ENCODE assay signal across 11 cellular contexts in genomic region chr1:168636200-168636599, GRCh38. TPM values are rescaled to one million over a fixed set of nuclear protein-coding genes. Genes with fewer than 3 reads are reported as not detected.
DNase-seq lines count a peak whose midpoint lies in the region; ATAC-seq and TF ChIP-seq lines count a peak whose summit lies in the region.
"Had no signal": no experiment of that assay in that cellular context is flagged by ENCODE, and none has a peak within 500 bp of the region (broad histone marks: within the 10 kb centered on the region; RNA-seq: fewer than 3 reads in every experiment).

No MANE protein-coding gene starts in this region.

- H3K27me3 ChIP-seq in neuron (ENCODE audit: insufficient read depth, low read length), result no peaks in the 10 kb centered on the region
- H3K27me3 ChIP-seq in GM23338 (ENCODE audit: insufficient read depth), result no peaks in the 10 kb centered on the region

- no peaks in the 10 kb centered on the region for H3K36me3 Mint-ChIP-seq in GM23338 (ENCODE audit: low read depth)

- no peak overlapping the region for H3K4me3 Mint-ChIP-seq in GM23338
- H3K4me3 Mint-ChIP-seq: activated CD8-positive, alpha-beta T cell treated with anti-CD3 and anti-CD28 coated beads for 36 hours; dendritic cell treated with granulocyte-macrophage colony-stimulating factor and Interleukin-4, amounts not matched to agents 40 ng/mL and 50 ng/mL, for 4 days had no signal

- H3K4me2 ChIP-seq in GM23338, result no peak overlapping the region

- ATAC-seq in HG03039 (IDR thresholded peaks at IDR 0.05; ENCODE audit: unreplicated experiment) (no peak), GM23338 (no peak)
- ATAC-seq: activated CD8-positive, alpha-beta T cell treated with anti-CD3 and anti-CD28 coated beads for 36 hours had no signal

- no peaks in the 10 kb centered on the region for H3F3A ChIP-seq in GM23338 (replicated peaks; ENCODE audit: low read depth)

- H3K27ac Mint-ChIP-seq in GM23338, result no peak overlapping the region
- H3K27ac Mint-ChIP-seq: activated CD8-positive, alpha-beta T cell treated with anti-CD3 and anti-CD28 coated beads for 36 hours; dendritic cell treated with granulocyte-macrophage colony-stimulating factor and Interleukin-4, amounts not matched to agents 40 ng/mL and 50 ng/mL, for 4 days had no signal

- no peaks in the 10 kb centered on the region for H3K9me2 ChIP-seq in GM23338 (ENCODE audit: insufficient read depth)

- H3K79me2 ChIP-seq in GM23338 (replicated peaks; ENCODE audit: insufficient read depth), result no peaks in the 10 kb centered on the region

- peak overlapping the region; percentile 3 for H2AFZ ChIP-seq in neuron (ENCODE audit: low read depth, low read length)
- no peak overlapping the region for H2AFZ ChIP-seq in GM23338

- no peak overlapping the region for H3K4me3 ChIP-seq in NB4 (ENCODE audit: low read depth, low read length)
- no peak overlapping the region for H3K4me3 ChIP-seq in epithelial cell of proximal tubule (ENCODE audit: low read depth, low read length)
- H3K4me3 ChIP-seq in neuron (ENCODE audit: low read length), result no peak overlapping the region
- no peak overlapping the region for H3K4me3 ChIP-seq in GM23338

- DNase-seq in DMS153 (lab: John Stamatoyannopoulos, UW), result peak; percentile 27
- peak; percentile 4 for DNase-seq in NB4 (ENCODE audit: low read depth)
- peak; percentile 45 for DNase-seq in epithelial cell of proximal tubule (ENCODE audit: low read depth)
- no peak for DNase-seq in RWPE1 (ENCODE audit: low spot score)
- DNase-seq in stimulated activated CD4-positive, alpha-beta T cell treated with anti-CD3 and anti-CD28 coated beads, Interleukin-4, amount 100 ng/mL, for 4 hours, result no peak
- no peak for DNase-seq in GM23338 (ENCODE audit: low spot score)
- DNase-seq: activated CD8-positive, alpha-beta T cell treated with anti-CD3 and anti-CD28 coated beads for 36 hours; DMS79 had no signal

- POLR2A ChIA-PET in RWPE1 (lab: Yijun Ruan, JAX; ENCODE audit: low non-redundant PET), result no interaction called here

- H3K9me3 Mint-ChIP-seq in GM23338, result no peaks in the 10 kb centered on the region
- H3K9me3 Mint-ChIP-seq: activated CD8-positive, alpha-beta T cell treated with anti-CD3 and anti-CD28 coated beads for 36 hours; dendritic cell treated with granulocyte-macrophage colony-stimulating factor and Interleukin-4, amounts not matched to agents 40 ng/mL and 50 ng/mL, for 4 days had no signal

- H3K4me1 ChIP-seq in neuron (ENCODE audit: insufficient read depth, low read length) (no peaks in the 10 kb centered on the region), GM23338 (ENCODE audit: insufficient read depth) (no peaks in the 10 kb centered on the region)

- no peak for TF ChIP-seq POLR2A in NB4 (IDR thresholded peaks at IDR 0.05; ENCODE audit: extremely low read depth, insufficient read length)

- peaks cover 7% of the 10 kb centered on the region for H3K4me1 Mint-ChIP-seq in GM23338

- no peaks in the 10 kb centered on the region for H3K27me3 Mint-ChIP-seq in GM23338 (ENCODE audit: insufficient read depth, low read depth, poor library complexity)
- H3K27me3 Mint-ChIP-seq: activated CD8-positive, alpha-beta T cell treated with anti-CD3 and anti-CD28 coated beads for 36 hours; dendritic cell treated with granulocyte-macrophage colony-stimulating factor and Interleukin-4, amounts not matched to agents 40 ng/mL and 50 ng/mL, for 4 days had no signal

- TF ChIP-seq CTCF in NB4 (IDR thresholded peaks at IDR 0.05; ENCODE audit: low read depth, low read length) (no peak), epithelial cell of proximal tubule (conservative IDR thresholded peaks at IDR 0.05; ENCODE audit: low read depth, low read length) (peak; percentile 68), RWPE1 (conservative IDR thresholded peaks at IDR 0.05; ENCODE audit: low read depth) (no peak), GM23338 (conservative IDR thresholded peaks at IDR 0.05; ENCODE audit: low read depth in 2 of 2) (peak in 1 of 2 experiments; percentile 59; a peak in 3 of 4 replicates)

- H3K27ac ChIP-seq in RWPE1 (no peak overlapping the region), GM23338 (ENCODE audit: low read depth) (no peak overlapping the region)

- H4K20me1 ChIP-seq in GM23338 (replicated peaks; ENCODE audit: insufficient read depth), result no peaks in the 10 kb centered on the region

- H3K9me3 ChIP-seq in neuron (ENCODE audit: low read length), result no peaks in the 10 kb centered on the region

- H3K36me3 ChIP-seq in neuron (ENCODE audit: insufficient read depth, low read length) (no peaks in the 10 kb centered on the region), GM23338 (ENCODE audit: insufficient read depth) (no peaks in the 10 kb centered on the region)

- CTCF ChIA-PET in RWPE1 (lab: Yijun Ruan, JAX), result interaction anchor here (0.6 to 1.6 kb wide), 4 partner anchors 33 to 712 kb away, joined by 3 to 8 read pairs (median 4); partner anchors contain the start of gene ATP1B1

TF ChIP-seq in GM23338, 12 proteins besides CTCF, POLR2A, EP300 and RAD21 (continues in another document):
- TF ChIP-seq REST (IDR thresholded peaks at IDR 0.05; ENCODE audit: unreplicated experiment), result no peak
- no peak for TF ChIP-seq JUNB (IDR thresholded peaks at IDR 0.05; ENCODE audit: unreplicated experiment)

RNA-seq across cellular contexts. Expression of gene XCL1, which starts 59.8 kb away (rescaled TPM):
- total RNA-seq in epithelial cell of proximal tubule, result not detected in 2 replicates
- not detected in 2 replicates for total RNA-seq in GM23338 (2014; rRNA removed; shearing (Covaris generic))
- 0.24 and 0.89 TPM in 2 replicates for polyA plus RNA-seq in GM23338 (2016; fragmentation: Nextera tagmentation; extraction: Ambion mirVana)

Comparison
In these comparisons a context has a peak if more than half of its experiments do, and no peak if none do; other contexts are left out.
1. DNase-seq: peak in DMS153 (single experiment), NB4 (single experiment) and epithelial cell of proximal tubule (single experiment); none in RWPE1 (single experiment), stimulated activated CD4-positive, alpha-beta T cell treated with anti-CD3 and anti-CD28 coated beads, Interleukin-4, amount 100 ng/mL, for 4 hours (0 of 2) and GM23338 (single experiment).